In the genomic region with DNA sequence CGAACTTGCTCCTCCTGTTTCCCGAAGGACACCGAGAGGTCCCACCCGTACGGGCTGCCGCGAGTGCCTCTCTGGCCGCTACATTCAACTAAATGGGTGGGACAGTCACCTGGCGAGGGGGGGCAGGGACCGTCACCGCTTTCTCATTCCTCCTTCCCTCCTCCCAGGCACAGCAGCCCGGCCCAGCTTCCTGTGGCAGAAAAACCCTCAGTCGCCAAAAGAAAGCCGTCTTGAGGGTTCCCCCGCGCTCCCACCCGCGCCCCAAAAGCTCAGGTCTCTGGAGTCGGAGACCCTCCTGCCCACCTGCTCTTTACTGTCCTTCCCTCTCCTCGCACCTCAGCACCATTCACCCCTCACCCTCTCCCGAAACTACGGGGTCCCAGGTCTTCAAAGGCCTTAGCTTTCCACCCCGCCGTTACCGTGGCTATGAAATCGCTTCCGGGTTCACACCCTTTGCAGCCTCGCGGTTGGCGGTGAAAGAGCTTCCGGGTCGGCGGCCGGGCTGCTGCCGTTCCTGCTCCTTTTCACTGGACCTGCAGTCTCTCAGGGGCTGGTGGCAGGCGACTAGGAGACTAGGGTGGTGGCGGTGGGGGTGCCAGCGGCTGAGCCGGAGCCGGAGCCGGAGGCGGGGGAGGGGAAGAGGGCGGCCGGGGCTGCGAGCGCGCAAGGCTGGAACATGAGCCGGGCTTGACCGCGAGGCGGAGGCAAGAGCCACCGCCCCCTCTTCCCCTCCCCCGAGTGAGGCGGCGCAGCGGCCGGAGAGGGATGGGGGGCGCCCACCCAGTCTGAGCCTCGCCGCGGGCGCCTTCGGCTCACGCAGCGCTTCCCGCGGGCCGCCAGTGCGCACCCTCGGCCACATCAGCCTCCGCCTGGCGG, we compare ENCODE assay signal across 8 cellular contexts. TPM values are rescaled to one million over a fixed set of nuclear protein-coding genes. Genes with fewer than 3 reads are reported as not detected.
A peak's percentile ranks its signal among the peaks of the same experiment; 100 is the strongest.
DNase-seq lines count a peak whose midpoint lies in the region; ATAC-seq and TF ChIP-seq lines count a peak whose summit lies in the region.

A gene with protein sequence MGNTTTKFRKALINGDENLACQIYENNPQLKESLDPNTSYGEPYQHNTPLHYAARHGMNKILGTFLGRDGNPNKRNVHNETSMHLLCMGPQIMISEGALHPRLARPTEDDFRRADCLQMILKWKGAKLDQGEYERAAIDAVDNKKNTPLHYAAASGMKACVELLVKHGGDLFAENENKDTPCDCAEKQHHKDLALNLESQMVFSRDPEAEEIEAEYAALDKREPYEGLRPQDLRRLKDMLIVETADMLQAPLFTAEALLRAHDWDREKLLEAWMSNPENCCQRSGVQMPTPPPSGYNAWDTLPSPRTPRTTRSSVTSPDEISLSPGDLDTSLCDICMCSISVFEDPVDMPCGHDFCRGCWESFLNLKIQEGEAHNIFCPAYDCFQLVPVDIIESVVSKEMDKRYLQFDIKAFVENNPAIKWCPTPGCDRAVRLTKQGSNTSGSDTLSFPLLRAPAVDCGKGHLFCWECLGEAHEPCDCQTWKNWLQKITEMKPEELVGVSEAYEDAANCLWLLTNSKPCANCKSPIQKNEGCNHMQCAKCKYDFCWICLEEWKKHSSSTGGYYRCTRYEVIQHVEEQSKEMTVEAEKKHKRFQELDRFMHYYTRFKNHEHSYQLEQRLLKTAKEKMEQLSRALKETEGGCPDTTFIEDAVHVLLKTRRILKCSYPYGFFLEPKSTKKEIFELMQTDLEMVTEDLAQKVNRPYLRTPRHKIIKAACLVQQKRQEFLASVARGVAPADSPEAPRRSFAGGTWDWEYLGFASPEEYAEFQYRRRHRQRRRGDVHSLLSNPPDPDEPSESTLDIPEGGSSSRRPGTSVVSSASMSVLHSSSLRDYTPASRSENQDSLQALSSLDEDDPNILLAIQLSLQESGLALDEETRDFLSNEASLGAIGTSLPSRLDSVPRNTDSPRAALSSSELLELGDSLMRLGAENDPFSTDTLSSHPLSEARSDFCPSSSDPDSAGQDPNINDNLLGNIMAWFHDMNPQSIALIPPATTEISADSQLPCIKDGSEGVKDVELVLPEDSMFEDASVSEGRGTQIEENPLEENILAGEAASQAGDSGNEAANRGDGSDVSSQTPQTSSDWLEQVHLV (plus strand): TSS at position 488 of the 876 bp plus-strand sequence. CDS start 49,005 bp downstream, outside the sequence.
A gene (minus strand): TSS at position 428 of the 876 bp plus-strand sequence. CDS start 3,779 bp downstream, outside the sequence.

- peak within 1 kb of the TSS; percentile 80 for H2BK15ac ChIP-seq in mesenchymal stem cell (ENCODE audit: low read depth, poor library complexity, severe bottlenecking)

- no peaks in the 10 kb centered on the region for H3K9me3 ChIP-seq in mesenchymal stem cell (ENCODE audit: control insufficient read depth, low read length)

- H3K36me3 ChIP-seq in mesenchymal stem cell (ENCODE audit: control insufficient read depth in 1 of 2, insufficient read depth in 2 of 2, low read depth in 1 of 2, low read length in 2 of 2), result peaks cover 2 to 12% of the 10 kb centered on the region in 2 experiments

- peaks cover 17% of the 10 kb centered on the region for H3K36me3 Mint-ChIP-seq in effector memory CD8-positive, alpha-beta T cell (ENCODE audit: insufficient read depth)

- peaks cover 2% of the 10 kb centered on the region for H3K4me1 ChIP-seq in mesenchymal stem cell (ENCODE audit: control insufficient read depth, insufficient read depth, low read depth, low read length)

- H3K27me3 Mint-ChIP-seq in effector memory CD8-positive, alpha-beta T cell, result no peaks in the 10 kb centered on the region

- peak within 1 kb of the TSS; percentile 98 for H3K9ac ChIP-seq in mesenchymal stem cell (ENCODE audit: low read length)

- H3K27ac ChIP-seq in mesenchymal stem cell (ENCODE audit: low read length, poor library complexity, severe bottlenecking), result peak within 1 kb of the TSS; percentile 87

- peak within 1 kb of the TSS; percentile 78 for H4K91ac ChIP-seq in mesenchymal stem cell (ENCODE audit: low read length)

- H3K4me3 ChIP-seq in mesenchymal stem cell (ENCODE audit: insufficient read depth in 1 of 2, low read depth in 1 of 2, low read length in 2 of 2), result peak within 1 kb of the TSS; percentile 94 to 99

- H3K4ac ChIP-seq in mesenchymal stem cell (ENCODE audit: low read depth in 1 of 2, low read length in 2 of 2), result peak within 1 kb of the TSS; percentile 89 to 99

- peak within 1 kb of the TSS; percentile 99 to 100 for H3K4me3 Mint-ChIP-seq in effector memory CD8-positive, alpha-beta T cell

- under 1% methylated on average over 49 of the region's 72 CpGs for WGBS in mesenchymal stem cell

- H2BK5ac ChIP-seq in mesenchymal stem cell (ENCODE audit: low read depth, low read length, poor library complexity, severe bottlenecking), result peak within 1 kb of the TSS; percentile 89

- peak within 1 kb of the TSS; percentile 96 to 98 for H3K18ac ChIP-seq in mesenchymal stem cell (ENCODE audit: low read depth in 1 of 2, low read length in 2 of 2)

- no peaks in the 10 kb centered on the region for H3K9me3 Mint-ChIP-seq in effector memory CD8-positive, alpha-beta T cell

- peak within 1 kb of the TSS in 1 of 2 experiments; percentile 98 for H3K23ac ChIP-seq in mesenchymal stem cell (ENCODE audit: low read length in 2 of 2)

- no peak within 1 kb of the TSS for H2AK5ac ChIP-seq in mesenchymal stem cell (ENCODE audit: low read length, severe bottlenecking)

- peak within 1 kb of the TSS in 1 of 2 experiments; percentile 98 for H3K14ac ChIP-seq in mesenchymal stem cell (ENCODE audit: low read length in 2 of 2)

- H3K4me1 Mint-ChIP-seq in effector memory CD8-positive, alpha-beta T cell (ENCODE audit: low read depth in 2 of 2), result peaks cover 32 to 49% of the 10 kb centered on the region in 2 donors

- DNase-seq in COLO829 (ENCODE audit: low spot score) (peak; percentile 54), GM20000 (ENCODE audit: low spot score) (peak; percentile 89), HT-29 (ENCODE audit: low spot score) (peak; percentile 96), NOMO-1 (lab: John Stamatoyannopoulos, UW; ENCODE audit: unreplicated experiment in 2 of 2) (peak; percentile 97 to 99), mesenchymal stem cell (peak; percentile 90)
- peak; percentile 78 to 79 for DNase-seq in activated CD8-positive, alpha-beta memory T cell treated with anti-CD3 and anti-CD28 coated beads for 4 hours (ENCODE audit: low read depth in 2 of 2)
- DNase-seq in effector memory CD8-positive, alpha-beta T cell, result peak; percentile 80 to 83 (median 81)
- DNase-seq in stimulated activated CD8-positive, alpha-beta memory T cell treated with anti-CD3 and anti-CD28 coated beads, Interleukin-15, amount 100 ng/mL, for 24 hours (ENCODE audit: low read depth), result peak; percentile 63

- H3K27ac Mint-ChIP-seq in effector memory CD8-positive, alpha-beta T cell, result peak within 1 kb of the TSS; percentile 100

- peak within 1 kb of the TSS; percentile 78 for H2BK120ac ChIP-seq in mesenchymal stem cell (ENCODE audit: low read depth, low read length)

- peak within 1 kb of the TSS; percentile 100 for H4K8ac ChIP-seq in mesenchymal stem cell (ENCODE audit: low read length)

- H2BK12ac ChIP-seq in mesenchymal stem cell (ENCODE audit: low read length in 2 of 2), result peak within 1 kb of the TSS in 1 of 2 experiments; percentile 83

- peak within 1 kb of the TSS; percentile 94 for H3K4me2 ChIP-seq in mesenchymal stem cell (ENCODE audit: low read length, poor library complexity, severe bottlenecking)

- peaks cover 4% of the 10 kb centered on the region for H3K79me1 ChIP-seq in mesenchymal stem cell (replicated peaks; ENCODE audit: low read length, poor library complexity, severe bottlenecking)

- peak within 1 kb of the TSS; percentile 95 for H2AFZ ChIP-seq in mesenchymal stem cell (ENCODE audit: low read depth, low read length)

- no peak for TF ChIP-seq CTCF in GM20000 (IDR thresholded peaks at IDR 0.05; ENCODE audit: extremely low read depth, missing control alignments)

- H3K27me3 ChIP-seq in mesenchymal stem cell (ENCODE audit: control insufficient read depth in 1 of 2, insufficient read depth in 1 of 2, low read length in 2 of 2), result no peaks in the 10 kb centered on the region

- ATAC-seq in effector memory CD8-positive, alpha-beta T cell (replicated peaks), result peak; percentile 79

RNA-seq across cellular contexts. Expression of the first gene that starts in this region (rescaled TPM):
- 22.2 and 24.9 TPM in 2 replicates for total RNA-seq in HT-29 (2014; rRNA removed; shearing (Covaris generic))
- polyA plus RNA-seq in mesenchymal stem cell (2013, experiment 1 of 2), result 32.5 TPM
- polyA plus RNA-seq in mesenchymal stem cell (2013, experiment 2 of 2), result 33.6 TPM

RNA-seq across cellular contexts. Expression of the second gene that starts in this region (rescaled TPM):
- total RNA-seq in HT-29 (2014; rRNA removed; shearing (Covaris generic)), result 16.7 and 19.9 TPM in 2 replicates
- polyA plus RNA-seq in mesenchymal stem cell (2013, experiment 1 of 2), result 27.2 TPM
- polyA plus RNA-seq in mesenchymal stem cell (2013, experiment 2 of 2), result 26.4 TPM

Comparison
In these comparisons a context has a peak if more than half of its experiments do, and no peak if none do; other contexts are left out.
1. Peak in every context shown above with its lines: DNase-seq, ATAC-seq, H3K4me3 ChIP-seq and H3K27ac ChIP-seq.